ENCODE assay signal across 10 cellular contexts in the genomic region with DNA sequence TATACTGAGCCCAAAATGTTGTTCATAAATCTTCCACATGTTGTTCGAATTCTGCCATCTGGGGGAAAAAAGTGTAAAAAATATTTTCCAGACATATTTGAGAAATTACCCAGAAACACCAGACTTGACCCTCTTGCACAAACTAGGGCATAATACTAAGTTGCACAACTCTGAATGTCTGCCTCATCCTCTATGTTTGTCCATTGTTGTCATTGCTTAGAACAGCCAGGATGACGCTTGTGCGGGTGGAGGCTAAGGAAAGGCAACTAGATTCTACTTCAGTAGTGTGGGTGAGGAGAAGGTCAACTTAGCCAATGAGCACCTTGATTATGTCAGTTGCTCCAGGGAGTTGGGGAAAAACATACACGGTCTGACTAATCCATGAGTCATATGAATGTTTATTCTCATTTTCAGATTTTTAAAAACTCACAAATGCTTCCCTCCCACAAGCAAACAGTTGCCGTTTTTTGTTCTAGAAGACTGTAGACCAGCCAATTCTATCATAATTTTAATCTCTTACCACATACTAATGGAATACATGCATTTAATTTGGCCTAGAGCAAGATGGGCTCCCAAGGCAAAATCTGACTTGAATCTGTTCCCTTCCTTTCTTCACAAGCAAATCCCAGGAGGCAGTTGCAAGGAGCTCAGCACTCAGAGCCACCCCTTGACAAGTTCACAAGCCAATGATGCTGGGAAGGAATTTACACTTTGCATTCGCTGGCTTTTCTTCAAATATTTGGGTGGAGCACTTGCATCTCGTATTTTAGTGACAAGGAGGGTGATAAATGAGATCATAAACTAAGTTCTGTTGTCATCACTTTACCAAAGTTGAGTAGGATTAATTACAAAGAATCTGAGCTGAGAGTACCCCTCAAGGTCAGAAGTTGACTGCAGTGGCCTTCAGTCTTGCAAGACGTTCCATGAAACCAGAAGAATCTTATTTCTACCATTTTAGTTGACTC.
A peak's percentile ranks its signal among the peaks of the same experiment; 100 is the strongest.
DNase-seq lines count a peak whose midpoint lies in the region; ATAC-seq, FAIRE-seq and TF ChIP-seq lines count a peak whose summit lies in the region.
"Had no signal": no experiment of that assay in that cellular context is flagged by ENCODE, and none has a peak within 500 bp of the region (broad histone marks: within the 10 kb centered on the region; RNA-seq: fewer than 3 reads in every experiment).

No MANE protein-coding gene starts in this region.

- in situ Hi-C loops in ACHN (cut with HindIII; ENCODE audit: low pct_ligation_motif_present, low pct_unique_long_range_greater_than_20kb, low sequenced_read_pairs), result no loop called here

- peak; percentile 88 for ATAC-seq in lung (ENCODE audit: insufficient read depth, low FRiP score)
- ATAC-seq in HG03280 (IDR thresholded peaks at IDR 0.05; ENCODE audit: unreplicated experiment), result no peak

- DNase-seq in ACHN, result peak; percentile 29
- peak; percentile 86 for DNase-seq in HT1080 (ENCODE audit: low read depth)
- peak; percentile 99 for DNase-seq in bronchial epithelial cell (ENCODE audit: low read depth)
- no peak for DNase-seq in lung (ENCODE audit: low spot score)
- DNase-seq in SJCRH30, result no peak
- DNase-seq in cerebellar nuclear complex (lab: John Stamatoyannopoulos, UW), result no peak
- DNase-seq in NCI-H748 treated with DMSO at 0.1 percent for 48 hours (lab: John Stamatoyannopoulos, UW), result no peak
- DNase-seq: GDM1, NCI-H524 had no signal

- H3K9me3 ChIP-seq in lung (ENCODE audit: control insufficient read depth in 2 of 2, insufficient read depth in 1 of 2, low read length in 1 of 2) (peaks cover 0 to 2% of the 10 kb centered on the region in 2 donors), SJCRH30 (replicated peaks) (no peaks in the 10 kb centered on the region)

- peak; percentile 99 for FAIRE-seq in bronchial epithelial cell (lab: Jason Lieb, UNC)

- H3K27me3 ChIP-seq in bronchial epithelial cell (ENCODE audit: control insufficient read depth, insufficient read depth, low read length), result no peaks in the 10 kb centered on the region
- no peaks in the 10 kb centered on the region for H3K27me3 ChIP-seq in lung (ENCODE audit: control insufficient read depth, insufficient read depth)
- peaks cover 14% of the 10 kb centered on the region; the same call in 1 of the 2 replicates for H3K27me3 ChIP-seq in SJCRH30

- WGBS in lung, 2 donors, result 39 to 76% methylated on average over 8 of the region's 8 CpGs

- H3K4me3 ChIP-seq in bronchial epithelial cell (ENCODE audit: low read depth, low read length) (no peak overlapping the region), lung (no peak overlapping the region), SJCRH30 (no peak overlapping the region)

- H3K36me3 ChIP-seq in bronchial epithelial cell (ENCODE audit: control insufficient read depth, insufficient read depth, low read length) (no peaks in the 10 kb centered on the region), lung (ENCODE audit: control insufficient read depth in 2 of 2, insufficient read depth in 2 of 2, low read length in 2 of 2) (no peaks in the 10 kb centered on the region), SJCRH30 (no peaks in the 10 kb centered on the region)

- H3K4me1 ChIP-seq in lung (ENCODE audit: control insufficient read depth in 2 of 2, insufficient read depth in 2 of 2, low read length in 2 of 2) (no peaks in the 10 kb centered on the region), SJCRH30 (no peaks in the 10 kb centered on the region)

- TF ChIP-seq CTCF in bronchial epithelial cell (IDR thresholded peaks at IDR 0.05; ENCODE audit: insufficient read depth, low read length, severe bottlenecking) (no peak), lung (IDR thresholded peaks at IDR 0.05; ENCODE audit: control extremely low read depth, extremely low read depth) (no peak)

- peak overlapping the region in 1 of 2 donors; percentile 81 for H3K27ac ChIP-seq in lung (ENCODE audit: low read depth in 1 of 2, low read length in 1 of 2)
- no peak overlapping the region for H3K27ac ChIP-seq in SJCRH30

Comparison
In these comparisons a context has a peak if more than half of its experiments do, and no peak if none do; other contexts are left out.
1. DNase-seq: peak in ACHN (single experiment), HT1080 (single experiment) and bronchial epithelial cell (single experiment); none in lung (single experiment), SJCRH30 (0 of 2), cerebellar nuclear complex (0 of 2) and NCI-H748 treated with DMSO at 0.1 percent for 48 hours (single experiment).